In the genomic region with DNA sequence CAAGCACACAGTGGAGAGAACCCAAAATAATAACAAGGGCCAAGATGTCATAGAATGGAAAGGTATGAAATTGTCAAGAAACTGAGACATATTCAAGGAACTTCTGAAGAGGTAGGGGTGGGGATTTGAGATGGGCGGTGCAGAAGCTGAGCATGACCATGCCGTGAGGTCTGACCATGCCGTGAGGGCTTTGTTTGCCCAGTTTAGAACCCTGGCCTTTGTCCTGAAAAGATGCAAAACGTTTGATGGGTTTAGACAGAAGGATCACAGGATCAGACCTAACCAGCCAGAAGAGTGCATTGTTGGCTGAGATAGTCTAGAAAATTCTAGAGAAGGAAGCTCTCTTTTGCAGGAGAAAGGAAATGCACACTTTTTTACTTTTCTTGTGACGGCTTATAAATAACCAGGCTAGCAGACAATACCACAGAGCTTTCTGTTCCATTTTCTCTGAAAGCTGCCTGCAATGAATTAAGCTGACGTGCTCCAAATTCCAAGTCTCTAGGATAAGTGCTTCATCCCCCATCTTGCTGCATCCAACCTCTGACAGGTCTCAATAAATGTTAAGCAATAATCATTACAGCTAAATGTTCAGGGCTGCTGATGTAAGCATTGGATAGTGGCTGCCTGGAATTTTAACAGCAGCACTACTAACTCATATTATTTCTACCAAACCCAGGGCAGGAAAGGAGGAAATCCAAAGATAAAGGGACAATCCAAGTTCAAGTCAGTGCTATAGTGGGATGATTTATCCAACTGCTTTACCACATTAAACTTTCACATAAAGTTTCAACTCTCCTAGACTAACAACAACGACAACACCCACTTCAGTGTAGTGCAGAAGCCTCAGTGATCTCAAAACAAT, we compare ENCODE assay signal across 1 cellular context.
TF ChIP-seq lines count a peak whose summit lies in the region.

No MANE protein-coding gene starts in this region.

TF ChIP-seq in H1, 55 proteins besides CTCF, POLR2A, EP300 and RAD21:
- TF ChIP-seq, protein P1, sequence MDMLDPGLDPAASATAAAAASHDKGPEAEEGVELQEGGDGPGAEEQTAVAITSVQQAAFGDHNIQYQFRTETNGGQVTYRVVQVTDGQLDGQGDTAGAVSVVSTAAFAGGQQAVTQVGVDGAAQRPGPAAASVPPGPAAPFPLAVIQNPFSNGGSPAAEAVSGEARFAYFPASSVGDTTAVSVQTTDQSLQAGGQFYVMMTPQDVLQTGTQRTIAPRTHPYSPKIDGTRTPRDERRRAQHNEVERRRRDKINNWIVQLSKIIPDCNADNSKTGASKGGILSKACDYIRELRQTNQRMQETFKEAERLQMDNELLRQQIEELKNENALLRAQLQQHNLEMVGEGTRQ (IDR thresholded peaks at IDR 0.05; ENCODE audit: low read length) = no peak
- TF ChIP-seq GABPA (IDR thresholded peaks at IDR 0.05; ENCODE audit: borderline replicate concordance, insufficient read depth, low read length) (no peak), FOSL1 (IDR thresholded peaks at IDR 0.05; ENCODE audit: insufficient read depth, low read depth, low read length) (no peak), NANOG (IDR thresholded peaks at IDR 0.05; ENCODE audit: insufficient read depth, low read depth, low read length, poor library complexity, severe bottlenecking) (no peak), HDAC6 (IDR thresholded peaks at IDR 0.05; ENCODE audit: low read depth, low read length) (no peak), KDM5A (IDR thresholded peaks at IDR 0.05; ENCODE audit: low read length) (no peak), SIN3A (conservative IDR thresholded peaks at IDR 0.05 in 1 of 2, IDR thresholded peaks at IDR 0.05 in 1 of 2; ENCODE audit: low read depth in 1 of 2, low read length in 2 of 2) (no peak), TCF12 (IDR thresholded peaks at IDR 0.05; ENCODE audit: low read depth, low read length) (no peak)
- TF ChIP-seq, protein P2, sequence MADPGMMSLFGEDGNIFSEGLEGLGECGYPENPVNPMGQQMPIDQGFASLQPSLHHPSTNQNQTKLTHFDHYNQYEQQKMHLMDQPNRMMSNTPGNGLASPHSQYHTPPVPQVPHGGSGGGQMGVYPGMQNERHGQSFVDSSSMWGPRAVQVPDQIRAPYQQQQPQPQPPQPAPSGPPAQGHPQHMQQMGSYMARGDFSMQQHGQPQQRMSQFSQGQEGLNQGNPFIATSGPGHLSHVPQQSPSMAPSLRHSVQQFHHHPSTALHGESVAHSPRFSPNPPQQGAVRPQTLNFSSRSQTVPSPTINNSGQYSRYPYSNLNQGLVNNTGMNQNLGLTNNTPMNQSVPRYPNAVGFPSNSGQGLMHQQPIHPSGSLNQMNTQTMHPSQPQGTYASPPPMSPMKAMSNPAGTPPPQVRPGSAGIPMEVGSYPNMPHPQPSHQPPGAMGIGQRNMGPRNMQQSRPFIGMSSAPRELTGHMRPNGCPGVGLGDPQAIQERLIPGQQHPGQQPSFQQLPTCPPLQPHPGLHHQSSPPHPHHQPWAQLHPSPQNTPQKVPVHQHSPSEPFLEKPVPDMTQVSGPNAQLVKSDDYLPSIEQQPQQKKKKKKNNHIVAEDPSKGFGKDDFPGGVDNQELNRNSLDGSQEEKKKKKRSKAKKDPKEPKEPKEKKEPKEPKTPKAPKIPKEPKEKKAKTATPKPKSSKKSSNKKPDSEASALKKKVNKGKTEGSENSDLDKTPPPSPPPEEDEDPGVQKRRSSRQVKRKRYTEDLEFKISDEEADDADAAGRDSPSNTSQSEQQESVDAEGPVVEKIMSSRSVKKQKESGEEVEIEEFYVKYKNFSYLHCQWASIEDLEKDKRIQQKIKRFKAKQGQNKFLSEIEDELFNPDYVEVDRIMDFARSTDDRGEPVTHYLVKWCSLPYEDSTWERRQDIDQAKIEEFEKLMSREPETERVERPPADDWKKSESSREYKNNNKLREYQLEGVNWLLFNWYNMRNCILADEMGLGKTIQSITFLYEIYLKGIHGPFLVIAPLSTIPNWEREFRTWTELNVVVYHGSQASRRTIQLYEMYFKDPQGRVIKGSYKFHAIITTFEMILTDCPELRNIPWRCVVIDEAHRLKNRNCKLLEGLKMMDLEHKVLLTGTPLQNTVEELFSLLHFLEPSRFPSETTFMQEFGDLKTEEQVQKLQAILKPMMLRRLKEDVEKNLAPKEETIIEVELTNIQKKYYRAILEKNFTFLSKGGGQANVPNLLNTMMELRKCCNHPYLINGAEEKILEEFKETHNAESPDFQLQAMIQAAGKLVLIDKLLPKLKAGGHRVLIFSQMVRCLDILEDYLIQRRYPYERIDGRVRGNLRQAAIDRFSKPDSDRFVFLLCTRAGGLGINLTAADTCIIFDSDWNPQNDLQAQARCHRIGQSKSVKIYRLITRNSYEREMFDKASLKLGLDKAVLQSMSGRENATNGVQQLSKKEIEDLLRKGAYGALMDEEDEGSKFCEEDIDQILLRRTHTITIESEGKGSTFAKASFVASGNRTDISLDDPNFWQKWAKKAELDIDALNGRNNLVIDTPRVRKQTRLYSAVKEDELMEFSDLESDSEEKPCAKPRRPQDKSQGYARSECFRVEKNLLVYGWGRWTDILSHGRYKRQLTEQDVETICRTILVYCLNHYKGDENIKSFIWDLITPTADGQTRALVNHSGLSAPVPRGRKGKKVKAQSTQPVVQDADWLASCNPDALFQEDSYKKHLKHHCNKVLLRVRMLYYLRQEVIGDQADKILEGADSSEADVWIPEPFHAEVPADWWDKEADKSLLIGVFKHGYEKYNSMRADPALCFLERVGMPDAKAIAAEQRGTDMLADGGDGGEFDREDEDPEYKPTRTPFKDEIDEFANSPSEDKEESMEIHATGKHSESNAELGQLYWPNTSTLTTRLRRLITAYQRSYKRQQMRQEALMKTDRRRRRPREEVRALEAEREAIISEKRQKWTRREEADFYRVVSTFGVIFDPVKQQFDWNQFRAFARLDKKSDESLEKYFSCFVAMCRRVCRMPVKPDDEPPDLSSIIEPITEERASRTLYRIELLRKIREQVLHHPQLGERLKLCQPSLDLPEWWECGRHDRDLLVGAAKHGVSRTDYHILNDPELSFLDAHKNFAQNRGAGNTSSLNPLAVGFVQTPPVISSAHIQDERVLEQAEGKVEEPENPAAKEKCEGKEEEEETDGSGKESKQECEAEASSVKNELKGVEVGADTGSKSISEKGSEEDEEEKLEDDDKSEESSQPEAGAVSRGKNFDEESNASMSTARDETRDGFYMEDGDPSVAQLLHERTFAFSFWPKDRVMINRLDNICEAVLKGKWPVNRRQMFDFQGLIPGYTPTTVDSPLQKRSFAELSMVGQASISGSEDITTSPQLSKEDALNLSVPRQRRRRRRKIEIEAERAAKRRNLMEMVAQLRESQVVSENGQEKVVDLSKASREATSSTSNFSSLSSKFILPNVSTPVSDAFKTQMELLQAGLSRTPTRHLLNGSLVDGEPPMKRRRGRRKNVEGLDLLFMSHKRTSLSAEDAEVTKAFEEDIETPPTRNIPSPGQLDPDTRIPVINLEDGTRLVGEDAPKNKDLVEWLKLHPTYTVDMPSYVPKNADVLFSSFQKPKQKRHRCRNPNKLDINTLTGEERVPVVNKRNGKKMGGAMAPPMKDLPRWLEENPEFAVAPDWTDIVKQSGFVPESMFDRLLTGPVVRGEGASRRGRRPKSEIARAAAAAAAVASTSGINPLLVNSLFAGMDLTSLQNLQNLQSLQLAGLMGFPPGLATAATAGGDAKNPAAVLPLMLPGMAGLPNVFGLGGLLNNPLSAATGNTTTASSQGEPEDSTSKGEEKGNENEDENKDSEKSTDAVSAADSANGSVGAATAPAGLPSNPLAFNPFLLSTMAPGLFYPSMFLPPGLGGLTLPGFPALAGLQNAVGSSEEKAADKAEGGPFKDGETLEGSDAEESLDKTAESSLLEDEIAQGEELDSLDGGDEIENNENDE (IDR thresholded peaks at IDR 0.05; ENCODE audit: insufficient replicate concordance, low read length) = no peak
- TF ChIP-seq, protein P3, sequence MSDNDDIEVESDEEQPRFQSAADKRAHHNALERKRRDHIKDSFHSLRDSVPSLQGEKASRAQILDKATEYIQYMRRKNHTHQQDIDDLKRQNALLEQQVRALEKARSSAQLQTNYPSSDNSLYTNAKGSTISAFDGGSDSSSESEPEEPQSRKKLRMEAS (IDR thresholded peaks at IDR 0.05) = no peak
TF ChIP-seq in H1: peak in this region for 0.
